In genomic region chr12:44521702-44522101, GRCh38 we compare ENCODE assay signal across 7 cellular contexts.
"Had no signal": no experiment of that assay in that cellular context is flagged by ENCODE, and none has a peak within 500 bp of the region (broad histone marks: within the 10 kb centered on the region; RNA-seq: fewer than 3 reads in every experiment).

No MANE protein-coding gene starts in this region.

- ATAC-seq: GM12878 had no signal

- FAIRE-seq: GM12878, GM12891, GM12892, GM18507, GM19239 had no signal

- H3K4me3 ChIP-seq: GM12878 had no signal

- DNase-seq: GDM1, GF-D8 had no signal
